Comparison of ENCODE assay signal across 21 cellular contexts in genomic region chr16:83233153-83233552, GRCh38.
DNase-seq lines count a peak whose midpoint lies in the region; FAIRE-seq and TF ChIP-seq lines count a peak whose summit lies in the region.
"Had no signal": no experiment of that assay in that cellular context is flagged by ENCODE, and none has a peak within 500 bp of the region (broad histone marks: within the 10 kb centered on the region; RNA-seq: fewer than 3 reads in every experiment).

No MANE protein-coding gene starts in this region.

- no peak overlapping the region for H3K4me3 Mint-ChIP-seq in astrocyte (ENCODE audit: unreplicated experiment)

- no peak overlapping the region for H3K27ac Mint-ChIP-seq in astrocyte (ENCODE audit: unreplicated experiment)

- H3K4me1 ChIP-seq in astrocyte (ENCODE audit: insufficient read depth, low read length) (no peaks in the 10 kb centered on the region), osteoblast (ENCODE audit: insufficient read depth, low read length) (peaks cover 10% of the 10 kb centered on the region), transverse colon (no peaks in the 10 kb centered on the region)

- 64 to 75% methylated on average over 7 to 8 of the region's 8 CpGs for WGBS in transverse colon (ENCODE audit: low coverage in 1 of 2), 2 donors

- no peaks in the 10 kb centered on the region for H3K36me3 ChIP-seq in astrocyte (ENCODE audit: insufficient read depth, low read length)
- no peaks in the 10 kb centered on the region for H3K36me3 ChIP-seq in osteoblast (ENCODE audit: insufficient read depth, low read length)
- no peaks in the 10 kb centered on the region for H3K36me3 ChIP-seq in transverse colon

- peaks cover 2% of the 10 kb centered on the region for H3K9me3 Mint-ChIP-seq in astrocyte (ENCODE audit: unreplicated experiment)

- H3K4me2 ChIP-seq in astrocyte (ENCODE audit: low read length) (peak overlapping the region; percentile 10), osteoblast (ENCODE audit: insufficient read depth, low read length) (peak overlapping the region; percentile 33)

- no peaks in the 10 kb centered on the region for H3K27me3 Mint-ChIP-seq in astrocyte (ENCODE audit: low read depth, unreplicated experiment)

- H3K4me3 ChIP-seq in astrocyte (ENCODE audit: insufficient read depth, low read depth, low read length) (no peak overlapping the region), osteoblast (ENCODE audit: insufficient read depth, low read length) (no peak overlapping the region), transverse colon (no peak overlapping the region)

- H2AFZ ChIP-seq in astrocyte (ENCODE audit: low read depth, low read length) (no peak overlapping the region), osteoblast (ENCODE audit: low read length) (no peak overlapping the region)

- H4K20me1 ChIP-seq in astrocyte (ENCODE audit: insufficient read depth, low read length) (no peaks in the 10 kb centered on the region), osteoblast (ENCODE audit: insufficient read depth, low read length) (no peaks in the 10 kb centered on the region)

- H3K36me3 Mint-ChIP-seq in astrocyte (ENCODE audit: low read depth, unreplicated experiment) = peaks cover 1% of the 10 kb centered on the region

- H3K4me1 Mint-ChIP-seq in astrocyte (ENCODE audit: low read depth, unreplicated experiment) = no peaks in the 10 kb centered on the region

- DNase-seq in EH (ENCODE audit: low read depth) (peak; percentile 23), astrocyte (ENCODE audit: low read depth) (peak; percentile 69), fibroblast of peridontal ligament (ENCODE audit: extremely low read depth) (peak; percentile 9), osteoblast (ENCODE audit: insufficient read length, low spot score, missing footprints) (peak; percentile 79), midbrain (lab: John Stamatoyannopoulos, UW) (no peak), NCI-H82 (lab: John Stamatoyannopoulos, UW) (no peak), transverse colon (no peak), COLO668 (lab: John Stamatoyannopoulos, UW; ENCODE audit: unreplicated experiment) (no peak)
- DNase-seq: C1 segment of cervical spinal cord, DMS 273 treated with DMSO at 0.1 percent for 48 hours, Karpas-422, MM.1S, NCI-H1105, NCI-H1694 treated with DMSO at 0.1 percent for 48 hours, NCI-H345, NCI-H526, SHP77 treated with DMSO at 0.1 percent for 48 hours had no signal

- H3K9ac ChIP-seq in astrocyte (ENCODE audit: low read length) = no peak overlapping the region

- FAIRE-seq in astrocyte (lab: Jason Lieb, UNC) = no peak
- FAIRE-seq: A204.1, GM19239, H54, RCC 7860 had no signal

- intact Hi-C loops in transverse colon (cut with DNase I; ENCODE audit: low total_unique reads) = no loop called here

- no peaks in the 10 kb centered on the region for H3K27me3 ChIP-seq in astrocyte (ENCODE audit: insufficient read depth, low read length)
- H3K27me3 ChIP-seq in osteoblast (ENCODE audit: insufficient read depth, low read length) = no peaks in the 10 kb centered on the region
- H3K27me3 ChIP-seq in transverse colon = no peaks in the 10 kb centered on the region

- in situ Hi-C loops in transverse colon (cut with MboI; ENCODE audit: low pct_ligation_motif_present in 1 of 4, low pct_unique_long_range_greater_than_20kb in 1 of 4, low sequenced_read_pairs in 3 of 4) = no loop called here

- TF ChIP-seq EP300 in transverse colon (IDR thresholded peaks at IDR 0.05; ENCODE audit: low read depth) = no peak

- no peaks in the 10 kb centered on the region for H3K79me2 ChIP-seq in astrocyte (ENCODE audit: insufficient read depth, low read length)
- no peaks in the 10 kb centered on the region for H3K79me2 ChIP-seq in osteoblast (ENCODE audit: insufficient read depth, low read length)

- H3K9me3 ChIP-seq in astrocyte (ENCODE audit: insufficient read depth, low read depth, low read length) (no peaks in the 10 kb centered on the region), osteoblast (ENCODE audit: low read depth, low read length) (no peaks in the 10 kb centered on the region), transverse colon (no peaks in the 10 kb centered on the region)

- TF ChIP-seq POLR2A in transverse colon (IDR thresholded peaks at IDR 0.05) = no peak

- TF ChIP-seq CTCF in astrocyte (IDR thresholded peaks at IDR 0.05; ENCODE audit: insufficient read depth, low read depth, low read length) (no peak), osteoblast (IDR thresholded peaks at IDR 0.05; ENCODE audit: extremely low read depth, low read depth, low read length) (no peak), transverse colon (IDR thresholded peaks at IDR 0.05) (no peak)

- H3K27ac ChIP-seq in astrocyte (ENCODE audit: low read depth, low read length) (no peak overlapping the region), osteoblast (ENCODE audit: low read depth, low read length) (peak overlapping the region; percentile 15), transverse colon (no peak overlapping the region)

Comparison
In these comparisons a context has a peak if more than half of its experiments do, and no peak if none do; other contexts are left out.
1. DNase-seq: peak in EH (single experiment), astrocyte (single experiment), fibroblast of peridontal ligament (single experiment) and osteoblast (single experiment); none in midbrain (single experiment), NCI-H82 (single experiment), transverse colon (single experiment) and COLO668 (single experiment).